Comparison of ENCODE assay signal across 8 cellular contexts in the genomic region with DNA sequence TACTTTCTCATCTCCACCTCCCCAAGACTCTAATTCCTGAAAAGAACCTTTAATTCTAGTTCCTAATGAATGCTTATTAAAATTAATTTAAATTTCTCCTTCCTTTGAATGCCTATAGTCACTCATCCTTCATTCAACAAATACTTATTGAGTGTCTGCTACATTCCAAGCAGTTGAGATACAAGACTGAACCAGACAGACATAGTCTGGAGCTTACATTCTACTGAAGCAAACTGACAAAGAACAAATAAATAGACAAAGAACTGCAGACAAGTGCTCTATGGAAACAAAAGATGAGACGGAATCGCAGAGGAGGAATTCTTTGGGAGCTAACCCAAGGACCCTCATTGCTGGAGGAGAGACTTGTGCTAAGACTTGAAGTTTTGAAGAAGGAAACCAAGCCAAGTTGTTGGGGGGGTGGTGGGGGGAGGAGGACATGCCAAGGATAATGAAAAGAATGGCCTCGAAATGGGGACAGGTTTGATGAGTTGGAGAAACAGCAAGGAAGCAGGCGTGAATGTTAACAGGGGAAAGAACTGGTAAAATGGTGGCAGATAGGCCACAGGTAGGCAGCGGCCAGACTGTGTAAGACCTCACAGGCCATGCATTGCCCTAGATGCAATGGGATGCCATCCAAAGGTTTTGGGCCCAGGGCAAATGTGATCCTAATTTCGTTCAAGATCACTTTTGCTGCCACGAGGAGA. TPM values are rescaled to one million over a fixed set of nuclear protein-coding genes. Genes with fewer than 3 reads are reported as not detected.
A peak's percentile ranks its signal among the peaks of the same experiment; 100 is the strongest.
DNase-seq lines count a peak whose midpoint lies in the region; ATAC-seq and TF ChIP-seq lines count a peak whose summit lies in the region.

No MANE protein-coding gene starts in this region.

- H3K4me3 ChIP-seq in thyroid gland (replicated peaks in 1 of 3): peak overlapping the region; percentile 52 to 72 (median 61)

- H3K4me3 Mint-ChIP-seq in stimulated activated naive CD8-positive, alpha-beta T cell treated with anti-CD3 and anti-CD28 coated beads, Interleukin-15, Interleukin-2, amounts not matched to agents 100 ng/mL and 50 ng/mL, for 24 hours: peak overlapping the region; percentile 93

- peak overlapping the region in 2 of 3 donors; percentile 89 to 94 for H3K27ac ChIP-seq in thyroid gland

- H3K4me1 ChIP-seq in thyroid gland: peaks cover 13 to 14% of the 10 kb centered on the region in 2 donors

- peaks cover 42% of the 10 kb centered on the region for H3K36me3 Mint-ChIP-seq in stimulated activated naive CD8-positive, alpha-beta T cell treated with anti-CD3 and anti-CD28 coated beads, Interleukin-15, Interleukin-2, amounts not matched to agents 100 ng/mL and 50 ng/mL, for 24 hours (ENCODE audit: low read depth)

- no peaks in the 10 kb centered on the region for H3K9me3 ChIP-seq in thyroid gland

- H3K27me3 Mint-ChIP-seq in stimulated activated naive CD8-positive, alpha-beta T cell treated with anti-CD3 and anti-CD28 coated beads, Interleukin-15, Interleukin-2, amounts not matched to agents 100 ng/mL and 50 ng/mL, for 24 hours: no peaks in the 10 kb centered on the region

- intact Hi-C loops in left colon (cut with DNase I, micrococcal nuclease): loop anchor here in 1 of 2 donors (10.0 kb wide), 1 partner anchor 149 kb away; no protein-coding TSS in a partner anchor
- intact Hi-C loops in thyroid gland (cut with DNase I): loop anchor here (10.0 kb wide), 1 partner anchor 109 kb away; the partner anchor contains the start of gene HCFC2

- peak overlapping the region; percentile 95 for H3K27ac Mint-ChIP-seq in stimulated activated naive CD8-positive, alpha-beta T cell treated with anti-CD3 and anti-CD28 coated beads, Interleukin-15, Interleukin-2, amounts not matched to agents 100 ng/mL and 50 ng/mL, for 24 hours

- TF ChIP-seq CTCF in thyroid gland (IDR thresholded peaks at IDR 0.05): no peak

- peaks cover 59% of the 10 kb centered on the region for H3K4me1 Mint-ChIP-seq in stimulated activated naive CD8-positive, alpha-beta T cell treated with anti-CD3 and anti-CD28 coated beads, Interleukin-15, Interleukin-2, amounts not matched to agents 100 ng/mL and 50 ng/mL, for 24 hours (ENCODE audit: low read depth)

- no peak for TF ChIP-seq POLR2A in thyroid gland (IDR thresholded peaks at IDR 0.05)

- no peak for ATAC-seq in stimulated activated naive CD8-positive, alpha-beta T cell treated with anti-CD3 and anti-CD28 coated beads, Interleukin-15, Interleukin-2, amounts not matched to agents 100 U/mL and 50 U/mL, for 24 hours
- ATAC-seq in left colon: peak; percentile 6

- no peaks in the 10 kb centered on the region for H3K9me3 Mint-ChIP-seq in stimulated activated naive CD8-positive, alpha-beta T cell treated with anti-CD3 and anti-CD28 coated beads, Interleukin-15, Interleukin-2, amounts not matched to agents 100 ng/mL and 50 ng/mL, for 24 hours

- 18 to 23% methylated on average over 7 of the region's 7 CpGs for WGBS in thyroid gland, 2 donors

- H3K36me3 ChIP-seq in thyroid gland: peaks cover 11 to 27% of the 10 kb centered on the region in 2 donors

- DNase-seq in stimulated activated naive CD8-positive, alpha-beta T cell treated with anti-CD3 and anti-CD28 coated beads, Interleukin-15, Interleukin-2, amounts not matched to agents 100 U/mL and 50 U/mL, for 24 hours: no peak
- DNase-seq in astrocyte of the hippocampus (ENCODE audit: low read depth, low spot score) (peak; percentile 44), left colon (no peak), thyroid gland (no peak), dedifferentiated amniotic fluid mesenchymal stem cell (ENCODE audit: extremely low spot score) (no peak), cerebellar nuclear complex (lab: John Stamatoyannopoulos, UW) (no peak), NCI-H2107 (lab: John Stamatoyannopoulos, UW) (no peak)

- H3K27me3 ChIP-seq in thyroid gland: no peaks in the 10 kb centered on the region

RNA-seq across cellular contexts. Expression of gene TDG, which starts 9.7 kb away (rescaled TPM):
- total RNA-seq in left colon (10 to 100 TPM; 22.7 to 31.6 TPM), thyroid gland (10 to 100 TPM; 20.5 to 33.1 (median 28.2) TPM)

RNA-seq across cellular contexts. Expression of gene HSP90B1, which starts 25.8 kb away (rescaled TPM):
- total RNA-seq in left colon: 100 to 1,000 TPM; 440 to 482 TPM
- total RNA-seq in thyroid gland: 1,000 to 10,000 TPM; 1,103 to 2,326 (median 1,708) TPM
